ENCODE assay signal across 4 cellular contexts in genomic region chr2:191670787-191671186, GRCh38.
"Had no signal": no experiment of that assay in that cellular context is flagged by ENCODE, and none has a peak within 500 bp of the region (broad histone marks: within the 10 kb centered on the region; RNA-seq: fewer than 3 reads in every experiment).

No MANE protein-coding gene starts in this region.

- FAIRE-seq: G401.6, GM12878 had no signal

- H3K4me3 ChIP-seq: GM12878 had no signal

- DNase-seq: GDM1, GF-D8 had no signal
